In genomic region chrX:13220916-13221315, GRCh38 we compare ENCODE assay signal across 14 cellular contexts.
DNase-seq lines count a peak whose midpoint lies in the region; ATAC-seq and TF ChIP-seq lines count a peak whose summit lies in the region.
"Had no signal": no experiment of that assay in that cellular context is flagged by ENCODE, and none has a peak within 500 bp of the region (broad histone marks: within the 10 kb centered on the region; RNA-seq: fewer than 3 reads in every experiment).

No MANE protein-coding gene starts in this region.

- in situ Hi-C loops in ACHN (cut with HindIII; ENCODE audit: low pct_ligation_motif_present, low pct_unique_long_range_greater_than_20kb, low sequenced_read_pairs) = no loop called here

- no peaks in the 10 kb centered on the region for H3K4me1 Mint-ChIP-seq in activated CD8-positive, alpha-beta T cell treated with anti-CD3 and anti-CD28 coated beads for 36 hours (ENCODE audit: low read depth)
- H3K4me1 Mint-ChIP-seq: activated naive CD8-positive, alpha-beta T cell treated with anti-CD3 and anti-CD28 coated beads, Interleukin-2, amount 10 ng/mL, durations not matched to agents 7 days and 5 days had no signal

- WGBS in upper lobe of left lung, 2 donors = 38 to 49% methylated on average over 2 to 4 of the region's 4 CpGs

- peaks cover 0 to 10% (median 3%) of the 10 kb centered on the region in 4 donors for H3K4me1 ChIP-seq in upper lobe of left lung

- H3K4me3 Mint-ChIP-seq in activated CD8-positive, alpha-beta T cell treated with anti-CD3 and anti-CD28 coated beads for 36 hours = no peak overlapping the region
- H3K4me3 Mint-ChIP-seq: activated naive CD8-positive, alpha-beta T cell treated with anti-CD3 and anti-CD28 coated beads, Interleukin-2, amount 10 ng/mL, durations not matched to agents 7 days and 5 days; naive thymus-derived CD8-positive, alpha-beta T cell had no signal

- TF ChIP-seq CTCF in upper lobe of left lung (IDR thresholded peaks at IDR 0.05) = no peak
- no peak for TF ChIP-seq CTCF in activated CD8-positive, alpha-beta T cell treated with anti-CD3 and anti-CD28 coated beads for 36 hours (IDR thresholded peaks at IDR 0.05)

- intact Hi-C loops in activated CD8-positive, alpha-beta T cell treated with anti-CD3 and anti-CD28 coated beads for 36 hours (cut with micrococcal nuclease) = no loop called here

- no peak overlapping the region for H3K4me3 ChIP-seq in upper lobe of left lung
- H3K4me3 ChIP-seq: BLaER1 had no signal

- POLR2A ChIA-PET in activated CD8-positive, alpha-beta T cell treated with anti-CD3 and anti-CD28 coated beads for 36 hours (lab: Charles Lee) = no interaction called here

- H3K27me3 Mint-ChIP-seq in activated CD8-positive, alpha-beta T cell treated with anti-CD3 and anti-CD28 coated beads for 36 hours = no peaks in the 10 kb centered on the region
- H3K27me3 Mint-ChIP-seq: activated naive CD8-positive, alpha-beta T cell treated with anti-CD3 and anti-CD28 coated beads, Interleukin-2, amount 10 ng/mL, durations not matched to agents 7 days and 5 days; naive thymus-derived CD8-positive, alpha-beta T cell had no signal

- H3K27me3 ChIP-seq in upper lobe of left lung = no peaks in the 10 kb centered on the region

- H3K9me3 Mint-ChIP-seq in activated CD8-positive, alpha-beta T cell treated with anti-CD3 and anti-CD28 coated beads for 36 hours = no peaks in the 10 kb centered on the region

- CTCF ChIA-PET in activated CD8-positive, alpha-beta T cell treated with anti-CD3 and anti-CD28 coated beads for 36 hours (lab: Charles Lee) = no interaction called here

- ATAC-seq in upper lobe of left lung (ENCODE audit: low FRiP score in 2 of 2) = no peak
- ATAC-seq in activated CD8-positive, alpha-beta T cell treated with anti-CD3 and anti-CD28 coated beads for 36 hours = no peak
- ATAC-seq: naive thymus-derived CD8-positive, alpha-beta T cell had no signal

- no peak overlapping the region for H3K27ac ChIP-seq in upper lobe of left lung
- H3K27ac ChIP-seq: BLaER1 had no signal

- H3K27ac Mint-ChIP-seq in activated CD8-positive, alpha-beta T cell treated with anti-CD3 and anti-CD28 coated beads for 36 hours = no peak overlapping the region
- H3K27ac Mint-ChIP-seq: activated naive CD8-positive, alpha-beta T cell treated with anti-CD3 and anti-CD28 coated beads, Interleukin-2, amount 10 ng/mL, durations not matched to agents 7 days and 5 days; naive thymus-derived CD8-positive, alpha-beta T cell had no signal

- H3K36me3 Mint-ChIP-seq in activated CD8-positive, alpha-beta T cell treated with anti-CD3 and anti-CD28 coated beads for 36 hours (ENCODE audit: low read depth) = no peaks in the 10 kb centered on the region
- H3K36me3 Mint-ChIP-seq: activated naive CD8-positive, alpha-beta T cell treated with anti-CD3 and anti-CD28 coated beads, Interleukin-2, amount 10 ng/mL, durations not matched to agents 7 days and 5 days had no signal

- H3K9me3 ChIP-seq in upper lobe of left lung = no peaks in the 10 kb centered on the region
- H3K9me3 ChIP-seq: BLaER1 had no signal

- no peak for TF ChIP-seq EP300 in upper lobe of left lung (IDR thresholded peaks at IDR 0.05)

- no peaks in the 10 kb centered on the region for H3K36me3 ChIP-seq in upper lobe of left lung
- H3K36me3 ChIP-seq: BLaER1 had no signal

- DNase-seq in ACHN (peak; percentile 15), HCEC 1CT (peak; percentile 73), amniotic stem cell (lab: John Stamatoyannopoulos, UW) (peak; percentile 37), kidney glomerular epithelial cell (lab: John Stamatoyannopoulos, UW) (peak; percentile 20), foreskin melanocyte (no peak), upper lobe of left lung (no peak), SIG-M5 (lab: John Stamatoyannopoulos, UW) (no peak)
- DNase-seq in activated CD8-positive, alpha-beta T cell treated with anti-CD3 and anti-CD28 coated beads for 36 hours = no peak
- DNase-seq: activated CD4-positive, CD25-positive, alpha-beta regulatory T cell treated with anti-CD3 and anti-CD28 coated beads, Interleukin-2, amount 50 U/mL, for 72 hours; activated naive CD8-positive, alpha-beta T cell treated with anti-CD3 and anti-CD28 coated beads, Interleukin-2, amount 10 ng/mL, durations not matched to agents 7 days and 5 days; naive thymus-derived CD8-positive, alpha-beta T cell; NCI-H774; stimulated activated CD4-positive, alpha-beta T cell treated with anti-CD3 and anti-CD28 coated beads, Interleukin-4, amount 100 ng/mL, for 4 hours had no signal

- TF ChIP-seq POLR2A in upper lobe of left lung (IDR thresholded peaks at IDR 0.05) = no peak

Comparison
In these comparisons a context has a peak if more than half of its experiments do, and no peak if none do; other contexts are left out.
1. DNase-seq: peak in ACHN (single experiment), HCEC 1CT (single experiment), amniotic stem cell (single experiment) and kidney glomerular epithelial cell (single experiment); none in foreskin melanocyte (single experiment), upper lobe of left lung (0 of 2), activated CD8-positive, alpha-beta T cell treated with anti-CD3 and anti-CD28 coated beads for 36 hours (single experiment) and SIG-M5 (single experiment).